In the genomic region with DNA sequence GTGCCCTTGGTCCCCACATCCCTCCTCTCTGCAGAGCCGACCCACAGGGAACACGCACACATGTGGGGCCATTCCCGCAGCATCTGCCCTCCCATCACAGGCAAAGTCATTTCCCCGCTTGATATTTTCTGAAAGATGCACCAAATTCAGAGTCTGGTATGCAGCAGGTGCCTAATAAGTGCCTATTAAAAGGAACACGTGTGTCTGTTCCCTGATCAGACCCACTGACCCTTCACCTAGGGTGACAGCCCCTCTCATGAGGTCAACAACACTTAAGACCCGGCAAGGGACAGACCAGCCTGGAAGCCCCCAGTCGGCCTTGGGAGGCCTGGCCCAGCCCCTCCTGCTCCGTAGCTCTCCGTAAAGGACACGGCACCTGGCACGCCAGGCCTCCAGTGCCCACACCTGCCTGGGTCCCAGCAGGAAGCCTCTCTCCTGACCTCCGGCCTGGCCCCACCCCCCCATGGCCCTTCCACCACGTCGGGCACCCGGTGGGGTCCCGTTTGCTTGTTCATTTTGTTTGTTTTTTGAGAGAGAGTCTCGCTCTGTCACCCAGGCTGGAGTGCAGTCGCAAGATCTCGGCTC, we compare ENCODE assay signal across 17 cellular contexts. TPM values are rescaled to one million over a fixed set of nuclear protein-coding genes. Genes with fewer than 3 reads are reported as not detected.
A peak's percentile ranks its signal among the peaks of the same experiment; 100 is the strongest.
DNase-seq lines count a peak whose midpoint lies in the region; ATAC-seq, FAIRE-seq and TF ChIP-seq lines count a peak whose summit lies in the region.
"Had no signal": no experiment of that assay in that cellular context is flagged by ENCODE, and none has a peak within 500 bp of the region (broad histone marks: within the 10 kb centered on the region; RNA-seq: fewer than 3 reads in every experiment).

No MANE protein-coding gene starts in this region.

- no peak overlapping the region for H2AFZ ChIP-seq in K562 (ENCODE audit: low read depth, low read length)

- TF ChIP-seq EP300 in K562 (IDR thresholded peaks at IDR 0.05; ENCODE audit: low read length), result no peak

- H3K36me3 ChIP-seq in K562 (ENCODE audit: control insufficient read depth, insufficient read depth, low read length), result no peaks in the 10 kb centered on the region

- no peak for TF ChIP-seq CTCF in K562 (IDR thresholded peaks at IDR 0.05 in 2 of 3, conservative IDR thresholded peaks at IDR 0.05 in 1 of 3; ENCODE audit: insufficient read depth in 2 of 3, low read depth in 1 of 3, low read length in 3 of 3)

- H3K4me3 Mint-ChIP-seq in stimulated activated naive CD8-positive, alpha-beta T cell treated with anti-CD3 and anti-CD28 coated beads, Interleukin-15, amount 100 ng/mL, for 72 hours, result no peak overlapping the region
- H3K4me3 Mint-ChIP-seq in activated naive CD4-positive, alpha-beta T cell treated with anti-CD3 and anti-CD28 coated beads for 36 hours, result no peak overlapping the region
- H3K4me3 Mint-ChIP-seq: B cell; CD4-positive, CD25-positive, alpha-beta regulatory T cell; CD8-positive, alpha-beta memory T cell; H9 had no signal

- FAIRE-seq in K562 (lab: Jason Lieb, UNC), result no peak

- H3K27me3 ChIP-seq in K562 (ENCODE audit: control insufficient read depth in 2 of 2, insufficient read depth in 2 of 2, low read length in 2 of 2), result no peaks in the 10 kb centered on the region
- H3K27me3 ChIP-seq: BLaER1 treated with 17β-estradiol and CSF1 and Interleukin-3, amounts not matched to agents 10 nM and 100 nM had no signal

- H3K4me1 ChIP-seq in K562 (replicated peaks in 1 of 2; ENCODE audit: control insufficient read depth in 2 of 2, insufficient read depth in 2 of 2, low read length in 2 of 2), result peaks cover 0 to 39% of the 10 kb centered on the region in 2 experiments; a peak in 2 of 5 replicates
- H3K4me1 ChIP-seq: Caco-2 had no signal

- TF ChIP-seq POLR2A in K562 (conservative IDR thresholded peaks at IDR 0.05), result no peak

- H3K4me1 Mint-ChIP-seq in stimulated activated naive CD8-positive, alpha-beta T cell treated with anti-CD3 and anti-CD28 coated beads, Interleukin-15, amount 100 ng/mL, for 72 hours, result no peaks in the 10 kb centered on the region
- no peaks in the 10 kb centered on the region for H3K4me1 Mint-ChIP-seq in activated naive CD4-positive, alpha-beta T cell treated with anti-CD3 and anti-CD28 coated beads for 36 hours (ENCODE audit: low read depth)
- H3K4me1 Mint-ChIP-seq: B cell; CD8-positive, alpha-beta memory T cell; H9 had no signal

- no peaks in the 10 kb centered on the region for H3K27me3 Mint-ChIP-seq in stimulated activated naive CD8-positive, alpha-beta T cell treated with anti-CD3 and anti-CD28 coated beads, Interleukin-15, amount 100 ng/mL, for 72 hours
- no peaks in the 10 kb centered on the region for H3K27me3 Mint-ChIP-seq in activated naive CD4-positive, alpha-beta T cell treated with anti-CD3 and anti-CD28 coated beads for 36 hours (ENCODE audit: low read depth)
- H3K27me3 Mint-ChIP-seq: B cell; CD4-positive, CD25-positive, alpha-beta regulatory T cell had no signal

- TF ChIP-seq RAD21 in K562 (CRISPR knock-in tag; conservative IDR thresholded peaks at IDR 0.05 in 1 of 2, IDR thresholded peaks at IDR 0.05 in 1 of 2), result no peak

- no peaks in the 10 kb centered on the region for H3K9me1 ChIP-seq in K562 (ENCODE audit: control insufficient read depth, insufficient read depth, low read length)

- CTCF ChIA-PET in K562 (lab: Yijun Ruan, JAX; ENCODE audit: low intra/inter-chr PET ratio), result no interaction called here
- CTCF ChIA-PET in activated naive CD4-positive, alpha-beta T cell treated with anti-CD3 and anti-CD28 coated beads for 36 hours (lab: Charles Lee), result no interaction called here

- no peaks in the 10 kb centered on the region for H3K9me3 ChIP-seq in K562 (replicated peaks; ENCODE audit: control insufficient read depth, insufficient read depth, low read depth, low read length)
- H3K9me3 ChIP-seq: Caco-2 had no signal

- 64% methylated on average over 15 of the region's 19 CpGs for WGBS in K562 (ENCODE audit: insufficient coverage, low coverage, missing lambda C conversion rate)

- no peaks in the 10 kb centered on the region for H4K20me1 ChIP-seq in K562 (replicated peaks; ENCODE audit: control insufficient read depth, insufficient read depth, low read length)

- POLR2A ChIA-PET in K562 (lab: Yijun Ruan, JAX), result interaction anchor here (0.7 to 1.2 kb wide), 3 partner anchors 14 to 95 kb away, joined by 3 to 6 read pairs (median 3); no protein-coding TSS in a partner anchor

- no peak overlapping the region for H3K4me3 ChIP-seq in K562
- H3K4me3 ChIP-seq: BLaER1 treated with 17β-estradiol and CSF1 and Interleukin-3, amounts not matched to agents 10 nM and 100 nM had no signal

- intact Hi-C loops in K562 (cut with micrococcal nuclease), result no loop called here
- intact Hi-C loops in activated naive CD4-positive, alpha-beta T cell treated with anti-CD3 and anti-CD28 coated beads for 36 hours (cut with micrococcal nuclease), result no loop called here

- no peaks in the 10 kb centered on the region for H3K9me3 Mint-ChIP-seq in stimulated activated naive CD8-positive, alpha-beta T cell treated with anti-CD3 and anti-CD28 coated beads, Interleukin-15, amount 100 ng/mL, for 72 hours
- H3K9me3 Mint-ChIP-seq in activated naive CD4-positive, alpha-beta T cell treated with anti-CD3 and anti-CD28 coated beads for 36 hours, result no peaks in the 10 kb centered on the region
- H3K9me3 Mint-ChIP-seq: CD8-positive, alpha-beta memory T cell; H9 had no signal

- no TSS peak for BruUV-seq in K562 (replicated peaks; lab: Mats Ljungman, UMichigan)

- DNase-seq in stimulated activated naive CD8-positive, alpha-beta T cell treated with anti-CD3 and anti-CD28 coated beads, Interleukin-15, amount 100 ng/mL, for 72 hours, result no peak
- DNase-seq in stimulated activated naive CD8-positive, alpha-beta T cell treated with anti-CD3 and anti-CD28 coated beads, Interleukin-15, Interleukin-2, amounts not matched to agents 100 U/mL and 50 U/mL, for 24 hours, result no peak
- DNase-seq in K562 (ENCODE audit: extremely low read depth in 1 of 4, low spot score in 3 of 4), result no peak
- DNase-seq in activated naive CD4-positive, alpha-beta T cell treated with anti-CD3 and anti-CD28 coated beads for 36 hours, result no peak
- DNase-seq in activated CD8-positive, alpha-beta memory T cell treated with anti-CD3 and anti-CD28 coated beads, Interleukin-2, amount 50 U/mL, for 48 hours, result no peak
- DNase-seq: Caco-2; CD4-positive, CD25-positive, alpha-beta regulatory T cell; CD8-positive, alpha-beta memory T cell; DMS153; DMS79; GDM1; GOT3; H9 had no signal

- no peaks in the 10 kb centered on the region for H3K36me3 Mint-ChIP-seq in activated naive CD4-positive, alpha-beta T cell treated with anti-CD3 and anti-CD28 coated beads for 36 hours (ENCODE audit: low read depth)

- H3K27ac Mint-ChIP-seq in stimulated activated naive CD8-positive, alpha-beta T cell treated with anti-CD3 and anti-CD28 coated beads, Interleukin-15, amount 100 ng/mL, for 72 hours, result peak overlapping the region; percentile 13 to 71
- H3K27ac Mint-ChIP-seq in activated naive CD4-positive, alpha-beta T cell treated with anti-CD3 and anti-CD28 coated beads for 36 hours, result no peak overlapping the region
- H3K27ac Mint-ChIP-seq: B cell; CD4-positive, CD25-positive, alpha-beta regulatory T cell; CD8-positive, alpha-beta memory T cell had no signal

- no peak for ATAC-seq in stimulated activated naive CD8-positive, alpha-beta T cell treated with anti-CD3 and anti-CD28 coated beads, Interleukin-15, amount 100 ng/mL, for 72 hours
- ATAC-seq in stimulated activated naive CD8-positive, alpha-beta T cell treated with anti-CD3 and anti-CD28 coated beads, Interleukin-15, Interleukin-2, amounts not matched to agents 100 U/mL and 50 U/mL, for 24 hours, result no peak
- no peak for ATAC-seq in K562

- no peak overlapping the region for H3K4me2 ChIP-seq in K562 (ENCODE audit: insufficient read depth, low read length)

- H3K27ac ChIP-seq in K562 (ENCODE audit: extremely low read depth, low read depth, low read length), result no peak overlapping the region
- H3K27ac ChIP-seq: BLaER1 treated with 17β-estradiol and CSF1 and Interleukin-3, amounts not matched to agents 10 nM and 100 nM had no signal

- in situ Hi-C loops in K562 (cut with MboI), result no loop called here

- no peaks in the 10 kb centered on the region for H3K79me2 ChIP-seq in K562 (ENCODE audit: control insufficient read depth, insufficient read depth, low read length)

- no peak overlapping the region for H3K9ac ChIP-seq in K562 (ENCODE audit: insufficient read depth in 1 of 2, low read depth in 2 of 2, low read length in 2 of 2)

RNA-seq across cellular contexts. Expression of gene UNKL, which starts 20.0 kb away (rescaled TPM):
- total RNA-seq in K562 (2011; cell fraction: chromatin; rRNA removed; ENCODE audit: low replicate concordance), result 87.2 and 161 TPM in 2 replicates
- 91.9 and 116 TPM in 2 replicates for total RNA-seq in K562 (2011; cell fraction: nucleolus; rRNA removed)
- 69.6 and 98.9 TPM in 2 replicates for total RNA-seq in K562 (2011; cell fraction: nucleoplasm; rRNA removed)
- total RNA-seq in K562 (2014; rRNA removed) (17.2 and 17.6 TPM in 2 replicates), K562 (2014; rRNA removed; fragmentation: Illumina TruSeq; extraction: Trizol) (4.2 and 4.4 TPM in 2 replicates), K562 (2015; rRNA removed; fragmentation: Illumina TruSeq; extraction: Trizol) (5.1 and 12.1 TPM in 2 replicates), K562 (2021) (22.3 and 30.2 TPM in 2 replicates)
- polyA plus RNA-seq in K562 (2011; rRNA removed) (19.0 and 26.5 TPM in 2 replicates), K562 (2014; fragmentation: Illumina TruSeq; extraction: Trizol) (3.3 and 18.5 TPM in 2 replicates), K562 (2014; fragmentation: Nextera tagmentation; extraction: Ambion mirVana) (under 1 TPM; 0.37 to 0.48 TPM), K562 (2014; rRNA removed) (17.5 and 22.1 TPM in 2 replicates)
- 17.4 and 36.7 TPM in 2 replicates for polyA plus RNA-seq in K562 (2011; cell fraction: cytosol; rRNA removed)
- 121 and 141 TPM in 2 replicates for polyA plus RNA-seq in K562 (2011; cell fraction: nucleus; rRNA removed)
- polyA plus RNA-seq in K562 (2012), result 11.5 and 25.8 TPM in 2 replicates
- polyA minus RNA-seq in K562 (2011; rRNA and poly(A)+ RNA removed), result 3.1 and 3.6 TPM in 2 replicates
- 23.1 and 27.5 TPM in 2 replicates for polyA minus RNA-seq in K562 (2011; cell fraction: cytosol; rRNA and poly(A)+ RNA removed)
- polyA minus RNA-seq in K562 (2011; cell fraction: nucleus; rRNA and poly(A)+ RNA removed), result 25.4 and 28.3 TPM in 2 replicates
- total RNA-seq in activated naive CD4-positive, alpha-beta T cell treated with anti-CD3 and anti-CD28 coated beads for 36 hours, result 10 to 100 TPM; 35.9 to 38.4 TPM

RNA-seq across cellular contexts. Expression of gene UQCC4, which starts 26.1 kb away (rescaled TPM):
- 18.2 and 43.0 TPM in 2 replicates for total RNA-seq in K562 (2011; cell fraction: chromatin; rRNA removed; ENCODE audit: low replicate concordance)
- total RNA-seq in K562 (2011; cell fraction: nucleolus; rRNA removed), result 45.9 and 52.7 TPM in 2 replicates
- 35.9 and 40.4 TPM in 2 replicates for total RNA-seq in K562 (2011; cell fraction: nucleoplasm; rRNA removed)
- total RNA-seq in K562 (2014; rRNA removed) (48.7 and 49.7 TPM in 2 replicates), K562 (2014; rRNA removed; fragmentation: Illumina TruSeq; extraction: Trizol) (12.3 and 15.4 TPM in 2 replicates), K562 (2015; rRNA removed; fragmentation: Illumina TruSeq; extraction: Trizol) (34.4 and 35.6 TPM in 2 replicates), K562 (2021) (31.9 and 35.3 TPM in 2 replicates)
- polyA plus RNA-seq in K562 (2011; rRNA removed) (46.1 and 47.0 TPM in 2 replicates), K562 (2014; fragmentation: Illumina TruSeq; extraction: Trizol) (20.5 and 37.8 TPM in 2 replicates), K562 (2014; fragmentation: Nextera tagmentation; extraction: Ambion mirVana) (1 to 10 TPM; 1.3 to 3.9 TPM), K562 (2014; rRNA removed) (43.9 and 50.0 TPM in 2 replicates)
- 52.6 and 64.3 TPM in 2 replicates for polyA plus RNA-seq in K562 (2011; cell fraction: cytosol; rRNA removed)
- polyA plus RNA-seq in K562 (2011; cell fraction: nucleus; rRNA removed), result 44.3 and 47.3 TPM in 2 replicates
- polyA plus RNA-seq in K562 (2012), result 16.8 and 31.2 TPM in 2 replicates
- polyA minus RNA-seq in K562 (2011; rRNA and poly(A)+ RNA removed), result 10.9 and 12.0 TPM in 2 replicates
- 8.9 and 11.7 TPM in 2 replicates for polyA minus RNA-seq in K562 (2011; cell fraction: cytosol; rRNA and poly(A)+ RNA removed)
- polyA minus RNA-seq in K562 (2011; cell fraction: nucleus; rRNA and poly(A)+ RNA removed), result 9.6 and 14.0 TPM in 2 replicates
- total RNA-seq in activated naive CD4-positive, alpha-beta T cell treated with anti-CD3 and anti-CD28 coated beads for 36 hours, result 10 to 100 TPM; 11.2 to 12.2 TPM

RNA-seq across cellular contexts. Expression of gene PERCC1, which starts 36.4 kb away (rescaled TPM):
- not detected in 2 replicates for total RNA-seq in K562 (2011; cell fraction: chromatin; rRNA removed; ENCODE audit: low replicate concordance)
- not detected in 2 replicates for total RNA-seq in K562 (2011; cell fraction: nucleolus; rRNA removed)
- total RNA-seq in K562 (2011; cell fraction: nucleoplasm; rRNA removed), result not detected in 2 replicates
- total RNA-seq in K562 (2014; rRNA removed), result not detected in 2 replicates
- total RNA-seq in K562 (2014; rRNA removed; fragmentation: Illumina TruSeq; extraction: Trizol), result not detected in 2 replicates
- not detected in 2 replicates for total RNA-seq in K562 (2015; rRNA removed; fragmentation: Illumina TruSeq; extraction: Trizol)
- not detected in 2 replicates for total RNA-seq in K562 (2021)
- not detected in 2 replicates for polyA plus RNA-seq in K562 (2011; rRNA removed)
- polyA plus RNA-seq in K562 (2011; cell fraction: cytosol; rRNA removed), result not detected in 2 replicates
- not detected in 2 replicates for polyA plus RNA-seq in K562 (2011; cell fraction: nucleus; rRNA removed)
- not detected in 2 replicates for polyA plus RNA-seq in K562 (2012)
- polyA plus RNA-seq in K562 (2014; fragmentation: Illumina TruSeq; extraction: Trizol), result not detected in 2 replicates
- not detected for polyA plus RNA-seq in K562 (2014; fragmentation: Nextera tagmentation; extraction: Ambion mirVana)
- polyA plus RNA-seq in K562 (2014; rRNA removed), result not detected in 2 replicates
- not detected in 2 replicates for polyA minus RNA-seq in K562 (2011; rRNA and poly(A)+ RNA removed)
- polyA minus RNA-seq in K562 (2011; cell fraction: cytosol; rRNA and poly(A)+ RNA removed), result not detected in 2 replicates
- polyA minus RNA-seq in K562 (2011; cell fraction: nucleus; rRNA and poly(A)+ RNA removed), result not detected in 2 replicates
- under 1 TPM in 1 of 2 experiments, not detected in 1; 0.31 TPM for total RNA-seq in activated naive CD4-positive, alpha-beta T cell treated with anti-CD3 and anti-CD28 coated beads for 36 hours
- total RNA-seq: A172; CD4-positive, CD25-positive, alpha-beta regulatory T cell; Daoy; H9 had no signal
- polyA plus RNA-seq: CD4-positive, CD25-positive, alpha-beta regulatory T cell; CD8-positive, alpha-beta memory T cell had no signal

RNA-seq across cellular contexts. Expression of gene GNPTG, which starts 42.7 kb away (rescaled TPM):
- total RNA-seq in K562 (2011; cell fraction: chromatin; rRNA removed; ENCODE audit: low replicate concordance), result 42.1 and 68.9 TPM in 2 replicates
- 52.6 and 53.5 TPM in 2 replicates for total RNA-seq in K562 (2011; cell fraction: nucleolus; rRNA removed)
- total RNA-seq in K562 (2011; cell fraction: nucleoplasm; rRNA removed), result 51.0 and 57.1 TPM in 2 replicates
- total RNA-seq in K562 (2014; rRNA removed), result 22.3 and 24.0 TPM in 2 replicates
- 4.7 and 6.1 TPM in 2 replicates for total RNA-seq in K562 (2014; rRNA removed; fragmentation: Illumina TruSeq; extraction: Trizol)
- 13.6 and 13.9 TPM in 2 replicates for total RNA-seq in K562 (2015; rRNA removed; fragmentation: Illumina TruSeq; extraction: Trizol)
- 19.9 and 22.2 TPM in 2 replicates for total RNA-seq in K562 (2021)
- 18.6 and 20.7 TPM in 2 replicates for polyA plus RNA-seq in K562 (2011; rRNA removed)
- polyA plus RNA-seq in K562 (2011; cell fraction: cytosol; rRNA removed), result 20.9 and 40.1 TPM in 2 replicates
- polyA plus RNA-seq in K562 (2011; cell fraction: nucleus; rRNA removed), result 55.5 and 97.5 TPM in 2 replicates
- 18.3 and 26.9 TPM in 2 replicates for polyA plus RNA-seq in K562 (2012)
- 9.0 and 13.6 TPM in 2 replicates for polyA plus RNA-seq in K562 (2014; fragmentation: Illumina TruSeq; extraction: Trizol)
- polyA plus RNA-seq in K562 (2014; fragmentation: Nextera tagmentation; extraction: Ambion mirVana), result 1 to 10 TPM in 1 of 2 experiments, under 1 TPM in 1; 0.69 to 1.0 TPM
- 31.5 and 33.3 TPM in 2 replicates for polyA plus RNA-seq in K562 (2014; rRNA removed)
- 1.6 and 5.7 TPM in 2 replicates for polyA minus RNA-seq in K562 (2011; rRNA and poly(A)+ RNA removed)
- 7.7 and 10.3 TPM in 2 replicates for polyA minus RNA-seq in K562 (2011; cell fraction: cytosol; rRNA and poly(A)+ RNA removed)
- polyA minus RNA-seq in K562 (2011; cell fraction: nucleus; rRNA and poly(A)+ RNA removed), result 11.7 and 13.1 TPM in 2 replicates
- total RNA-seq in activated naive CD4-positive, alpha-beta T cell treated with anti-CD3 and anti-CD28 coated beads for 36 hours, result 10 to 100 TPM; 15.9 to 17.3 TPM

RNA-seq across cellular contexts. Expression of gene TSR3, which starts 42.8 kb away (rescaled TPM):
- 2.8 and 6.4 TPM in 2 replicates for total RNA-seq in K562 (2011; cell fraction: chromatin; rRNA removed; ENCODE audit: low replicate concordance)
- total RNA-seq in K562 (2011; cell fraction: nucleolus; rRNA removed), result 8.8 and 12.3 TPM in 2 replicates
- total RNA-seq in K562 (2011; cell fraction: nucleoplasm; rRNA removed), result 3.4 and 7.0 TPM in 2 replicates
- total RNA-seq in K562 (2014; rRNA removed) (74.8 and 100.0 TPM in 2 replicates), K562 (2014; rRNA removed; fragmentation: Illumina TruSeq; extraction: Trizol) (6.7 TPM in 2 replicates), K562 (2015; rRNA removed; fragmentation: Illumina TruSeq; extraction: Trizol) (29.6 and 31.9 TPM in 2 replicates), K562 (2021) (50.5 and 53.7 TPM in 2 replicates)
- polyA plus RNA-seq in K562 (2011; rRNA removed) (15.8 and 16.5 TPM in 2 replicates), K562 (2014; fragmentation: Illumina TruSeq; extraction: Trizol) (10.3 and 22.1 TPM in 2 replicates), K562 (2014; fragmentation: Nextera tagmentation; extraction: Ambion mirVana) (1 to 10 TPM; 1.5 to 2.4 TPM), K562 (2014; rRNA removed) (53.3 and 75.7 TPM in 2 replicates)
- polyA plus RNA-seq in K562 (2011; cell fraction: cytosol; rRNA removed), result 21.3 and 65.5 TPM in 2 replicates
- polyA plus RNA-seq in K562 (2011; cell fraction: nucleus; rRNA removed), result 12.1 and 18.1 TPM in 2 replicates
- 34.9 and 46.9 TPM in 2 replicates for polyA plus RNA-seq in K562 (2012)
- polyA minus RNA-seq in K562 (2011; rRNA and poly(A)+ RNA removed), result 2.6 and 4.5 TPM in 2 replicates
- polyA minus RNA-seq in K562 (2011; cell fraction: cytosol; rRNA and poly(A)+ RNA removed), result 17.2 and 24.6 TPM in 2 replicates
- polyA minus RNA-seq in K562 (2011; cell fraction: nucleus; rRNA and poly(A)+ RNA removed), result 7.1 and 7.8 TPM in 2 replicates
- 10 to 100 TPM; 48.5 to 50.7 TPM for total RNA-seq in activated naive CD4-positive, alpha-beta T cell treated with anti-CD3 and anti-CD28 coated beads for 36 hours
